In genomic region chr9:89558948-89559347, GRCh38 we compare ENCODE assay signal across 25 cellular contexts.
"Had no signal": no experiment of that assay in that cellular context is flagged by ENCODE, and none has a peak within 500 bp of the region (broad histone marks: within the 10 kb centered on the region; RNA-seq: fewer than 3 reads in every experiment).

No MANE protein-coding gene starts in this region.

- DNase-seq: activated CD4-positive, alpha-beta memory T cell treated with anti-CD3 and anti-CD28 coated beads for 36 hours; activated CD4-positive, alpha-beta T cell treated with anti-CD3 and anti-CD28 coated beads for 36 hours; activated CD4-positive, CD25-positive, alpha-beta regulatory T cell; activated CD4-positive, CD25-positive, alpha-beta regulatory T cell treated with anti-CD3 and anti-CD28 coated beads, Interleukin-2, amount 50 U/mL, for 72 hours; activated CD8-positive, alpha-beta memory T cell treated with anti-CD3 and anti-CD28 coated beads, Interleukin-2, amount 10 ng/mL, durations not matched to agents 7 days and 5 days; activated CD8-positive, alpha-beta memory T cell treated with anti-CD3 and anti-CD28 coated beads, Interleukin-2, amount 50 U/mL, for 4 hours; activated CD8-positive, alpha-beta T cell treated with anti-CD3 and anti-CD28 coated beads, Interleukin-2, amount 10 ng/mL, durations not matched to agents 7 days and 5 days; activated effector memory CD4-positive, alpha-beta T cell treated with anti-CD3 and anti-CD28 coated beads, Interleukin-2, amount 50 U/mL, for 16 hours; activated naive CD4-positive, alpha-beta T cell treated with anti-CD3 and anti-CD28 coated beads for 36 hours; activated naive CD8-positive, alpha-beta T cell treated with anti-CD3 and anti-CD28 coated beads for 36 hours; activated naive CD8-positive, alpha-beta T cell treated with anti-CD3 and anti-CD28 coated beads, Interleukin-2, amount 50 U/mL, for 24 hours; activated T-cell treated with anti-CD3 and anti-CD28 coated beads, Interleukin-2, amount 50 U/mL, for 1 hour; activated T-cell treated with anti-CD3 and anti-CD28 coated beads, Interleukin-2, amount 50 U/mL, for 48 hours; adrenal gland; amygdala; aorta; caudate nucleus; cortex of kidney; effector CD8-positive, alpha-beta T cell; foreskin fibroblast; T-helper 1 cell; T-helper 17 cell; T1000 had no signal

- H3K9me3 ChIP-seq: adrenal gland, body of pancreas had no signal

- H3K4me3 ChIP-seq: adrenal gland, body of pancreas had no signal

- ATAC-seq: activated CD4-positive, alpha-beta T cell treated with anti-CD3 and anti-CD28 coated beads for 36 hours; activated CD8-positive, alpha-beta memory T cell treated with anti-CD3 and anti-CD28 coated beads, Interleukin-2, amount 10 ng/mL, durations not matched to agents 7 days and 5 days; activated CD8-positive, alpha-beta T cell treated with anti-CD3 and anti-CD28 coated beads, Interleukin-2, amount 10 ng/mL, durations not matched to agents 7 days and 5 days; activated naive CD8-positive, alpha-beta T cell treated with anti-CD3 and anti-CD28 coated beads, Interleukin-2, amount 50 U/mL, for 24 hours; body of pancreas; T-helper 17 cell had no signal

- H3K36me3 ChIP-seq: adrenal gland had no signal

- H3K4me1 ChIP-seq: adrenal gland had no signal

- H3K27me3 ChIP-seq: adrenal gland, body of pancreas had no signal

- H3K27ac ChIP-seq: adrenal gland, body of pancreas, epithelial cell of prostate had no signal
